Comparison of ENCODE assay signal across 34 cellular contexts in genomic region chr3:119319311-119319710, GRCh38.
"Had no signal": no experiment of that assay in that cellular context is flagged by ENCODE, and none has a peak within 500 bp of the region (broad histone marks: within the 10 kb centered on the region; RNA-seq: fewer than 3 reads in every experiment).

No MANE protein-coding gene starts in this region.

- H3K4me1 ChIP-seq: prostate gland had no signal

- H3K9me3 Mint-ChIP-seq: activated naive CD8-positive, alpha-beta T cell treated with anti-CD3 and anti-CD28 coated beads, Interleukin-2, amount 50 U/mL, for 24 hours; activated T-helper 1 cell treated with anti-CD3 and anti-CD28 coated beads, Interleukin-12 subunit alpha, Interleukin-12 subunit beta, Interleukin-2, Interleukin-4 antibody, amounts not matched to agents 30 ng/mL and 10 ng/mL and 1 ng/mL, durations not matched to agents 14 hours and 24 hours and 36 hours; central memory CD8-positive, alpha-beta T cell; naive thymus-derived CD8-positive, alpha-beta T cell; T-helper 1 cell treated with Interleukin-12 subunit alpha and Interleukin-12 subunit beta and Interleukin-4 antibody, amounts not matched to agents 30 μg/mL and 1 μg/mL, for 36 hours had no signal

- H3K36me3 ChIP-seq: esophagus squamous epithelium, ovary, prostate gland, tibial nerve, WERI-Rb-1 had no signal

- H3K27me3 ChIP-seq: esophagus squamous epithelium, ovary, tibial nerve had no signal

- ATAC-seq: activated CD4-positive, CD25-positive, alpha-beta regulatory T cell treated with anti-CD3 and anti-CD28 coated beads, Interleukin-2, amount 50 U/mL, for 24 hours; activated naive CD8-positive, alpha-beta T cell treated with anti-CD3 and anti-CD28 coated beads, Interleukin-2, amount 50 U/mL, for 24 hours; left ventricle myocardium superior; naive thymus-derived CD8-positive, alpha-beta T cell; sciatic nerve; stimulated activated naive B cell treated with anti-CD40 and anti-IgM and Interleukin-4, amounts not matched to agents 10 μg/mL and 1 μg/mL and 100 μg/mL, for 72 hours had no signal

- H3K4me3 Mint-ChIP-seq: activated naive CD8-positive, alpha-beta T cell treated with anti-CD3 and anti-CD28 coated beads, Interleukin-2, amount 50 U/mL, for 24 hours; activated T-helper 1 cell treated with anti-CD3 and anti-CD28 coated beads, Interleukin-12 subunit alpha, Interleukin-12 subunit beta, Interleukin-2, Interleukin-4 antibody, amounts not matched to agents 30 ng/mL and 10 ng/mL and 1 ng/mL, durations not matched to agents 14 hours and 24 hours and 36 hours; central memory CD8-positive, alpha-beta T cell; naive thymus-derived CD8-positive, alpha-beta T cell; stimulated activated naive B cell treated with anti-CD40 and anti-IgM and Interleukin-4, amounts not matched to agents 10 μg/mL and 1 μg/mL and 100 μg/mL, for 72 hours; T-helper 1 cell treated with Interleukin-12 subunit alpha and Interleukin-12 subunit beta and Interleukin-4 antibody, amounts not matched to agents 30 μg/mL and 1 μg/mL, for 36 hours had no signal

- H3K27ac Mint-ChIP-seq: activated T-helper 1 cell treated with anti-CD3 and anti-CD28 coated beads, Interleukin-12 subunit alpha, Interleukin-12 subunit beta, Interleukin-2, Interleukin-4 antibody, amounts not matched to agents 30 ng/mL and 10 ng/mL and 1 ng/mL, durations not matched to agents 14 hours and 24 hours and 36 hours; stimulated activated naive B cell treated with anti-CD40 and anti-IgM and Interleukin-4, amounts not matched to agents 10 μg/mL and 1 μg/mL and 100 μg/mL, for 72 hours; T-helper 1 cell treated with Interleukin-12 subunit alpha and Interleukin-12 subunit beta and Interleukin-4 antibody, amounts not matched to agents 30 μg/mL and 1 μg/mL, for 36 hours had no signal

- H3K27ac ChIP-seq: epithelial cell of prostate, esophagus squamous epithelium, ovary, prostate gland, WERI-Rb-1 had no signal

- H3K27me3 Mint-ChIP-seq: activated naive CD8-positive, alpha-beta T cell treated with anti-CD3 and anti-CD28 coated beads, Interleukin-2, amount 50 U/mL, for 24 hours; central memory CD8-positive, alpha-beta T cell; naive thymus-derived CD8-positive, alpha-beta T cell; stimulated activated naive B cell treated with anti-CD40 and anti-IgM and Interleukin-4, amounts not matched to agents 10 μg/mL and 1 μg/mL and 100 μg/mL, for 72 hours had no signal

- H3K4me3 ChIP-seq: esophagus squamous epithelium, ovary, prostate gland, tibial nerve had no signal

- H3K9me3 ChIP-seq: esophagus squamous epithelium, ovary, prostate gland, tibial nerve had no signal

- H3K36me3 Mint-ChIP-seq: naive thymus-derived CD8-positive, alpha-beta T cell had no signal

- DNase-seq: activated CD4-positive, alpha-beta T cell treated with anti-CD3 and anti-CD28 coated beads for 48 hours; activated CD4-positive, alpha-beta T cell treated with anti-CD3 and anti-CD28 coated beads, Interleukin-2, amount 50 U/mL, for 48 hours; activated CD8-positive, alpha-beta memory T cell treated with anti-CD3 and anti-CD28 coated beads, Interleukin-2, amount 50 U/mL, for 4 hours; activated gamma-delta T cell; activated naive CD4-positive, alpha-beta T cell treated with anti-CD3 and anti-CD28 coated beads, Interleukin-2, amount 50 U/mL, for 16 hours; activated naive CD8-positive, alpha-beta T cell treated with anti-CD3 and anti-CD28 coated beads, Interleukin-2, amount 50 U/mL, for 24 hours; activated T-cell treated with anti-CD3 and anti-CD28 coated beads, Interleukin-2, amount 50 U/mL, for 1 hour; dermis blood vessel endothelial cell; effector CD4-positive, alpha-beta T cell; esophagus squamous epithelium; foreskin melanocyte; islet precursor cell; left ventricle myocardium superior; mammary epithelial cell; midbrain; naive thymus-derived CD8-positive, alpha-beta T cell; ovary; retina; small intestine; stimulated activated CD4-positive, alpha-beta T cell treated with anti-CD3 and anti-CD28 coated beads, Interleukin-1b, Interleukin-23, amount 100 ng/mL, for 48 hours; stimulated activated CD4-positive, alpha-beta T cell treated with anti-CD3 and anti-CD28 coated beads, Interleukin-4, amount 100 ng/mL, for 4 hours; stimulated activated CD8-positive, alpha-beta memory T cell treated with anti-CD3 and anti-CD28 coated beads, Interleukin-4, amount 100 ng/mL, for 48 hours; stimulated activated naive B cell treated with anti-CD40 and anti-IgM and Interleukin-4, amounts not matched to agents 10 μg/mL and 1 μg/mL and 100 μg/mL, for 72 hours; SW 1271; T1000; WERI-Rb-1 had no signal
